Comparison of ENCODE assay signal across 2 cellular contexts in genomic region chr4:128287159-128287870, GRCh38.
TF ChIP-seq lines count a peak whose summit lies in the region.

Gene PGRMC2 (minus strand): TSS chr4:128287813. CDS start chr4:128287790, 23 bp downstream.

TF ChIP-seq in HCT116, 20 proteins besides CTCF, POLR2A, EP300 and RAD21 (continued from another document):
- TF ChIP-seq ZFX (IDR thresholded peaks at IDR 0.05), result peak; percentile 51; the same call in 1 of the 2 replicates
- TF ChIP-seq POLR2AphosphoS5 (IDR thresholded peaks at IDR 0.05; ENCODE audit: low read depth, low read length), result peak; percentile 76

TF ChIP-seq in GM12878, 131 proteins besides CTCF, POLR2A, EP300 and RAD21 (continued from another document):
- no peak for TF ChIP-seq BHLHE40 (IDR thresholded peaks at IDR 0.05; ENCODE audit: borderline replicate concordance in 1 of 2, low read depth in 2 of 2, low read length in 1 of 2)
- TF ChIP-seq FOXK2 (IDR thresholded peaks at IDR 0.05), result no peak
- TF ChIP-seq IKZF1 (conservative IDR thresholded peaks at IDR 0.05), result peak; percentile 57
- no peak for TF ChIP-seq POU2F2 (IDR thresholded peaks at IDR 0.05; ENCODE audit: borderline replicate concordance, low read depth, low read length)
- TF ChIP-seq NR2F1 (conservative IDR thresholded peaks at IDR 0.05), result no peak
- TF ChIP-seq GATAD2B (conservative IDR thresholded peaks at IDR 0.05; ENCODE audit: low read depth), result no peak
- no peak for TF ChIP-seq CREM (IDR thresholded peaks at IDR 0.05; ENCODE audit: low read depth)
- TF ChIP-seq SMC3 (IDR thresholded peaks at IDR 0.05; ENCODE audit: borderline replicate concordance, low read length), result no peak
- TF ChIP-seq DPF2 (IDR thresholded peaks at IDR 0.05), result no peak
- no peak for TF ChIP-seq CHD4 (IDR thresholded peaks at IDR 0.05)
- TF ChIP-seq BCLAF1 (IDR thresholded peaks at IDR 0.05), result no peak
- TF ChIP-seq ELK1 (IDR thresholded peaks at IDR 0.05; ENCODE audit: low read depth, low read length), result no peak
- TF ChIP-seq ATF3 (IDR thresholded peaks at IDR 0.05; ENCODE audit: borderline replicate concordance, extremely low read depth, low read depth, low read length), result no peak
- peak; percentile 64 for TF ChIP-seq TAF1 (IDR thresholded peaks at IDR 0.05; ENCODE audit: borderline replicate concordance, low read depth, low read length)
- no peak for TF ChIP-seq EZH2 (IDR thresholded peaks at IDR 0.05; ENCODE audit: borderline replicate concordance, control insufficient read depth, low read depth, low read length)
- peak; percentile 95 for TF ChIP-seq YY1 (IDR thresholded peaks at IDR 0.05; ENCODE audit: low read depth, low read length)
- TF ChIP-seq ZBED1 (IDR thresholded peaks at IDR 0.05; ENCODE audit: borderline replicate concordance), result no peak
- TF ChIP-seq ZNF24 (IDR thresholded peaks at IDR 0.05), result no peak
TF ChIP-seq in GM12878: peak in this region for 3.
